17 cellular contexts compared by ENCODE assay signal in the genomic region with DNA sequence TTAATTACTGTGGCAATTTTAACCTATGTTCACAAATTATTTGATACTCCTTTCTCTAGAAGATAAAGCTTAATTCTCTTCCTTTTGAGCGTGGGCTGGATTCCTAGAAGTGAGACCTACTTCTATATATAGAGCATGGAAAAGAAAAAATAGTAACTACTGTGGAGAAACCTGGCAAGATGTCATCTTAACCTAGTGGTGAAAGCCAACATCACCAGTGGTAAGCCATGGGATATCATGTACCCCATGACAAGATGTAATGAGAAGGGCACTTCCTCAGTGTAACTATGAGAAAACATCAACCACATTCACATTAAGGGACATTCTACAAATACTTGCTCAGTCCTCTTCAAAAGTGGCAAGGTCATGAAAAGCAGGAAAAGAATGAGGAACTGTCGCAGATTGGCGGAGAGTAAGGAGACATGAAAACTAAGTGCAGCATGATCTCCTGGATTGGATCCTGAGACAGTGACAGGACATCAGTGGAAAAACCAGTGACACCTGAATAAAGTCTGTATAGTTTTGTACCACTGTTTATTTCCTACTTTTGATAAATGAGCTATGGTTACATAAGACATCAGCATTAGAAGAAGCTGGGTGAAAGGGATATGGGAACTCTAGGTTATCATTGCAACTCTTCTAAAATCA.
"Had no signal": no experiment of that assay in that cellular context is flagged by ENCODE, and none has a peak within 500 bp of the region (broad histone marks: within the 10 kb centered on the region; RNA-seq: fewer than 3 reads in every experiment).

No MANE protein-coding gene starts in this region.

- H3K27me3 Mint-ChIP-seq: type B pancreatic cell had no signal

- H3K4me3 ChIP-seq: lung had no signal

- H3K27ac Mint-ChIP-seq: activated CD4-positive, alpha-beta memory T cell treated with anti-CD3 and anti-CD28 coated beads for 36 hours; activated naive CD8-positive, alpha-beta T cell treated with anti-CD3 and anti-CD28 coated beads, Interleukin-2, amount 10 ng/mL, durations not matched to agents 7 days and 5 days; activated T-cell treated with anti-CD3 and anti-CD28 coated beads, Interleukin-2, amount 50 U/mL, for 24 hours; activated T-helper 2 cell treated with anti-CD3 and anti-CD28 coated beads, Interferon-gamma antibody, Interleukin-2, Interleukin-4, amounts not matched to agents 10 μg/mL and 5 μg/mL and 100 μg/mL, durations not matched to agents 14 hours and 24 hours and 36 hours; brain; stimulated activated naive CD8-positive, alpha-beta T cell treated with anti-CD3 and anti-CD28 coated beads, Interleukin-15, Interleukin-2, amounts not matched to agents 100 ng/mL and 50 ng/mL, for 24 hours; T-helper 2 cell treated with Interferon-gamma antibody and Interleukin-4, amounts not matched to agents 5 μg/mL and 100 μg/mL, for 36 hours; type B pancreatic cell had no signal

- H3K9me3 Mint-ChIP-seq: activated CD4-positive, alpha-beta memory T cell treated with anti-CD3 and anti-CD28 coated beads for 36 hours; activated naive CD8-positive, alpha-beta T cell treated with anti-CD3 and anti-CD28 coated beads, Interleukin-2, amount 10 ng/mL, durations not matched to agents 7 days and 5 days; activated T-cell treated with anti-CD3 and anti-CD28 coated beads, Interleukin-2, amount 50 U/mL, for 24 hours; activated T-helper 2 cell treated with anti-CD3 and anti-CD28 coated beads, Interferon-gamma antibody, Interleukin-2, Interleukin-4, amounts not matched to agents 10 μg/mL and 5 μg/mL and 100 μg/mL, durations not matched to agents 14 hours and 24 hours and 36 hours; central memory CD8-positive, alpha-beta T cell; stimulated activated naive CD8-positive, alpha-beta T cell treated with anti-CD3 and anti-CD28 coated beads, Interleukin-15, Interleukin-2, amounts not matched to agents 100 ng/mL and 50 ng/mL, for 24 hours; T-helper 2 cell treated with Interferon-gamma antibody and Interleukin-4, amounts not matched to agents 5 μg/mL and 100 μg/mL, for 36 hours; type B pancreatic cell had no signal

- H3K4me3 Mint-ChIP-seq: activated CD4-positive, alpha-beta memory T cell treated with anti-CD3 and anti-CD28 coated beads for 36 hours; activated naive CD8-positive, alpha-beta T cell treated with anti-CD3 and anti-CD28 coated beads, Interleukin-2, amount 10 ng/mL, durations not matched to agents 7 days and 5 days; activated T-cell treated with anti-CD3 and anti-CD28 coated beads, Interleukin-2, amount 50 U/mL, for 24 hours; brain; central memory CD8-positive, alpha-beta T cell; stimulated activated naive CD8-positive, alpha-beta T cell treated with anti-CD3 and anti-CD28 coated beads, Interleukin-15, Interleukin-2, amounts not matched to agents 100 ng/mL and 50 ng/mL, for 24 hours; T-helper 2 cell treated with Interferon-gamma antibody and Interleukin-4, amounts not matched to agents 5 μg/mL and 100 μg/mL, for 36 hours; type B pancreatic cell had no signal

- H3K4me1 Mint-ChIP-seq: activated naive CD8-positive, alpha-beta T cell treated with anti-CD3 and anti-CD28 coated beads, Interleukin-2, amount 10 ng/mL, durations not matched to agents 7 days and 5 days had no signal

- H3K36me3 Mint-ChIP-seq: activated CD4-positive, alpha-beta memory T cell treated with anti-CD3 and anti-CD28 coated beads for 36 hours; activated naive CD8-positive, alpha-beta T cell treated with anti-CD3 and anti-CD28 coated beads, Interleukin-2, amount 10 ng/mL, durations not matched to agents 7 days and 5 days; brain; type B pancreatic cell had no signal

- DNase-seq: activated CD4-positive, alpha-beta memory T cell treated with anti-CD3 and anti-CD28 coated beads for 36 hours; activated naive CD4-positive, alpha-beta T cell treated with Interleukin-2 at 50 U/mL for 16 hours; activated naive CD8-positive, alpha-beta T cell treated with anti-CD3 and anti-CD28 coated beads, Interleukin-2, amount 10 ng/mL, durations not matched to agents 7 days and 5 days; activated T-cell treated with anti-CD3 and anti-CD28 coated beads, Interleukin-2, amount 50 U/mL, for 24 hours; amygdala; cortex of kidney; right cardiac atrium; small intestine; stimulated activated CD4-positive, alpha-beta T cell treated with anti-CD3 and anti-CD28 coated beads, Interleukin-15, amount 100 ng/mL, for 24 hours; stimulated activated CD4-positive, alpha-beta T cell treated with anti-CD3 and anti-CD28 coated beads, Interleukin-2, amount 100 ng/mL, for 48 hours had no signal
